1 cellular context compared by ENCODE assay signal in the genomic region with DNA sequence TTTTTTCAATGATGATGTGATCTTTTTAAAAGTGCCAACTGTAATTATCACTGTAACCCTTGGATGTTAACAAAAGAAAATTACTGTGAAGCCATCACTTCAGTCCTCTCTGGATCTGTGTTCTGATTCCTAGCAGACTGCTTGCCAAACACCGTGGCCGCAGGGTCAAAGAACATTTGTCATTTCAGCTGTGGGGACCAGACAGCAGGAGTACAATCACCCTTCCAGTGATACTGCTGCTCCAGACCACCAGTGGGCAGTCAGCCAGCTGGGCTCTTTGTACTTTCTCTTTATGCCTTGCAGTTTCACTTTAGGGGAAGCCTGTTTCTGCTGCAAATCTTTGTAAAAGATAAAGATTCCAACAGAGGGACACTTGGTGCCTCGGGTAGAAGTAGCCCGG.
TF ChIP-seq lines count a peak whose summit lies in the region.

No MANE protein-coding gene starts in this region.

TF ChIP-seq in HepG2, 621 proteins besides CTCF, POLR2A, EP300 and RAD21 (continued from another document):
- TF ChIP-seq HBP1 (CRISPR knock-in tag; IDR thresholded peaks at IDR 0.05; ENCODE audit: low read depth) (no peak), HNF4A (CRISPR knock-in tag; IDR thresholded peaks at IDR 0.05) (no peak), ZNF20 (CRISPR knock-in tag; IDR thresholded peaks at IDR 0.05) (no peak), HMGXB4 (CRISPR knock-in tag; IDR thresholded peaks at IDR 0.05; ENCODE audit: borderline replicate concordance in 1 of 2, low read depth in 1 of 2) (no peak), CENPBD1 (CRISPR knock-in tag; IDR thresholded peaks at IDR 0.05; ENCODE audit: borderline replicate concordance, low read depth) (no peak), CEBPB (IDR thresholded peaks at IDR 0.05; ENCODE audit: borderline replicate concordance, low read depth, low read length) (no peak), ZNF781 (CRISPR knock-in tag; IDR thresholded peaks at IDR 0.05; ENCODE audit: borderline replicate concordance, not compliant biosample characterization) (no peak), ZNF251 (CRISPR knock-in tag; IDR thresholded peaks at IDR 0.05) (no peak), POLR2G (IDR thresholded peaks at IDR 0.05; ENCODE audit: low read depth, low read length) (no peak), ZSCAN5A (CRISPR knock-in tag; IDR thresholded peaks at IDR 0.05; ENCODE audit: borderline replicate concordance) (no peak)
